Comparison of ENCODE assay signal across 8 cellular contexts in genomic region chr2:27086722-27087446, GRCh38. TPM values are rescaled to one million over a fixed set of nuclear protein-coding genes. Genes with fewer than 3 reads are reported as not detected.
DNase-seq lines count a peak whose midpoint lies in the region; ATAC-seq lines count a peak whose summit lies in the region.

Gene KHK, plus strand, starts transcription at chr2:27086772. Its CDS starts 488 bp downstream, at chr2:27087260.

- intact Hi-C loops in activated T-helper 1 cell treated with anti-CD3 and anti-CD28 coated beads, Interleukin-12 subunit alpha, Interleukin-12 subunit beta, Interleukin-2, Interleukin-4 antibody, amounts not matched to agents 30 ng/mL and 10 ng/mL and 1 ng/mL, durations not matched to agents 14 hours and 24 hours and 36 hours (cut with micrococcal nuclease): loop anchor here (1.0 to 10.0 kb wide), 11 partner anchors 9 to 398 kb away; partner anchors contain the start of genes ABHD1, AGBL5, ATRAID and EIF2B4
- intact Hi-C loops in left cardiac atrium (cut with DNase I): loop anchor here (2.0 to 10.0 kb wide), 3 partner anchors 36 to 122 kb away; partner anchors contain the start of genes TMEM214 (in 2 of the 2) and AGBL5 (in 1 of the 2)

- peak within 1 kb of the TSS; percentile 57 for H3K4me3 ChIP-seq in MG63
- H3K4me3 ChIP-seq in rectal smooth muscle tissue (ENCODE audit: low read length): peak within 1 kb of the TSS; percentile 79

- peaks cover 21% of the 10 kb centered on the region for H3K4me1 ChIP-seq in rectal smooth muscle tissue (ENCODE audit: control insufficient read depth, insufficient read depth, low read length)

- peak within 1 kb of the TSS; percentile 76 for H3K27ac Mint-ChIP-seq in activated T-helper 1 cell treated with anti-CD3 and anti-CD28 coated beads, Interleukin-12 subunit alpha, Interleukin-12 subunit beta, Interleukin-2, Interleukin-4 antibody, amounts not matched to agents 30 ng/mL and 10 ng/mL and 1 ng/mL, durations not matched to agents 14 hours and 24 hours and 36 hours

- H3K9me3 Mint-ChIP-seq in activated T-helper 1 cell treated with anti-CD3 and anti-CD28 coated beads, Interleukin-12 subunit alpha, Interleukin-12 subunit beta, Interleukin-2, Interleukin-4 antibody, amounts not matched to agents 30 ng/mL and 10 ng/mL and 1 ng/mL, durations not matched to agents 14 hours and 24 hours and 36 hours: no peaks in the 10 kb centered on the region

- peak; percentile 57 for DNase-seq in DMS79 (lab: John Stamatoyannopoulos, UW)
- DNase-seq in MG63: no peak
- DNase-seq in activated T-helper 1 cell treated with anti-CD3 and anti-CD28 coated beads, Interleukin-12 subunit alpha, Interleukin-12 subunit beta, Interleukin-2, Interleukin-4 antibody, amounts not matched to agents 30 ng/mL and 10 ng/mL and 1 ng/mL, durations not matched to agents 14 hours and 24 hours and 36 hours (ENCODE audit: low spot score): no peak
- peak; percentile 70 for DNase-seq in left cardiac atrium
- no peak for DNase-seq in NK-92 (lab: John Stamatoyannopoulos, UW; ENCODE audit: unreplicated experiment)

- no peaks in the 10 kb centered on the region for H3K27me3 Mint-ChIP-seq in activated T-helper 1 cell treated with anti-CD3 and anti-CD28 coated beads, Interleukin-12 subunit alpha, Interleukin-12 subunit beta, Interleukin-2, Interleukin-4 antibody, amounts not matched to agents 30 ng/mL and 10 ng/mL and 1 ng/mL, durations not matched to agents 14 hours and 24 hours and 36 hours (ENCODE audit: insufficient read depth)

- peaks cover 10% of the 10 kb centered on the region for H3K36me3 ChIP-seq in MG63
- no peaks in the 10 kb centered on the region for H3K36me3 ChIP-seq in rectal smooth muscle tissue (ENCODE audit: control insufficient read depth, insufficient read depth, low read length)

- peak within 1 kb of the TSS; percentile 89 for H3K4me3 Mint-ChIP-seq in activated T-helper 1 cell treated with anti-CD3 and anti-CD28 coated beads, Interleukin-12 subunit alpha, Interleukin-12 subunit beta, Interleukin-2, Interleukin-4 antibody, amounts not matched to agents 30 ng/mL and 10 ng/mL and 1 ng/mL, durations not matched to agents 14 hours and 24 hours and 36 hours

- no peaks in the 10 kb centered on the region for H3K27me3 ChIP-seq in MG63
- H3K27me3 ChIP-seq in rectal smooth muscle tissue (ENCODE audit: control insufficient read depth, insufficient read depth, low read length): no peaks in the 10 kb centered on the region

- H3K36me3 Mint-ChIP-seq in activated T-helper 1 cell treated with anti-CD3 and anti-CD28 coated beads, Interleukin-12 subunit alpha, Interleukin-12 subunit beta, Interleukin-2, Interleukin-4 antibody, amounts not matched to agents 30 ng/mL and 10 ng/mL and 1 ng/mL, durations not matched to agents 14 hours and 24 hours and 36 hours (ENCODE audit: low read depth): no peaks in the 10 kb centered on the region

- peak within 1 kb of the TSS; percentile 38 for H3K9ac ChIP-seq in rectal smooth muscle tissue (ENCODE audit: low read length)

- peak; percentile 28 for ATAC-seq in GM19395 (IDR thresholded peaks at IDR 0.05; ENCODE audit: unreplicated experiment)
- ATAC-seq in left cardiac atrium: peak; percentile 2 to 25
- no peak for ATAC-seq in HG03175 (IDR thresholded peaks at IDR 0.05; ENCODE audit: unreplicated experiment)

- H3K27ac ChIP-seq in rectal smooth muscle tissue (ENCODE audit: low read depth, low read length): peak within 1 kb of the TSS; percentile 90

- H3K9me3 ChIP-seq in MG63: no peaks in the 10 kb centered on the region

- H3K4me1 Mint-ChIP-seq in activated T-helper 1 cell treated with anti-CD3 and anti-CD28 coated beads, Interleukin-12 subunit alpha, Interleukin-12 subunit beta, Interleukin-2, Interleukin-4 antibody, amounts not matched to agents 30 ng/mL and 10 ng/mL and 1 ng/mL, durations not matched to agents 14 hours and 24 hours and 36 hours (ENCODE audit: low read depth): peaks cover 20% of the 10 kb centered on the region

RNA-seq across cellular contexts. Expression of gene KHK, which starts in this region (rescaled TPM):
- 1.8 and 5.0 TPM in 2 replicates for total RNA-seq in MG63 (2014; rRNA removed; shearing (Covaris generic); ENCODE audit: low replicate concordance)
- total RNA-seq in activated T-helper 1 cell treated with anti-CD3 and anti-CD28 coated beads, Interleukin-12 subunit alpha, Interleukin-12 subunit beta, Interleukin-2, Interleukin-4 antibody, amounts not matched to agents 30 ng/mL and 10 ng/mL and 1 ng/mL, durations not matched to agents 14 hours and 24 hours and 36 hours: 12.2 and 12.4 TPM in 2 replicates
- total RNA-seq in left cardiac atrium: 1 to 10 TPM; 3.0 to 4.3 TPM

Comparison
In these comparisons a context has a peak if more than half of its experiments do, and no peak if none do; other contexts are left out.
1. DNase-seq: peak in DMS79 (single experiment) and left cardiac atrium (single experiment); none in MG63 (single experiment), activated T-helper 1 cell treated with anti-CD3 and anti-CD28 coated beads, Interleukin-12 subunit alpha, Interleukin-12 subunit beta, Interleukin-2, Interleukin-4 antibody, amounts not matched to agents 30 ng/mL and 10 ng/mL and 1 ng/mL, durations not matched to agents 14 hours and 24 hours and 36 hours (single experiment) and NK-92 (single experiment).